ENCODE assay signal across 8 cellular contexts in the genomic region with DNA sequence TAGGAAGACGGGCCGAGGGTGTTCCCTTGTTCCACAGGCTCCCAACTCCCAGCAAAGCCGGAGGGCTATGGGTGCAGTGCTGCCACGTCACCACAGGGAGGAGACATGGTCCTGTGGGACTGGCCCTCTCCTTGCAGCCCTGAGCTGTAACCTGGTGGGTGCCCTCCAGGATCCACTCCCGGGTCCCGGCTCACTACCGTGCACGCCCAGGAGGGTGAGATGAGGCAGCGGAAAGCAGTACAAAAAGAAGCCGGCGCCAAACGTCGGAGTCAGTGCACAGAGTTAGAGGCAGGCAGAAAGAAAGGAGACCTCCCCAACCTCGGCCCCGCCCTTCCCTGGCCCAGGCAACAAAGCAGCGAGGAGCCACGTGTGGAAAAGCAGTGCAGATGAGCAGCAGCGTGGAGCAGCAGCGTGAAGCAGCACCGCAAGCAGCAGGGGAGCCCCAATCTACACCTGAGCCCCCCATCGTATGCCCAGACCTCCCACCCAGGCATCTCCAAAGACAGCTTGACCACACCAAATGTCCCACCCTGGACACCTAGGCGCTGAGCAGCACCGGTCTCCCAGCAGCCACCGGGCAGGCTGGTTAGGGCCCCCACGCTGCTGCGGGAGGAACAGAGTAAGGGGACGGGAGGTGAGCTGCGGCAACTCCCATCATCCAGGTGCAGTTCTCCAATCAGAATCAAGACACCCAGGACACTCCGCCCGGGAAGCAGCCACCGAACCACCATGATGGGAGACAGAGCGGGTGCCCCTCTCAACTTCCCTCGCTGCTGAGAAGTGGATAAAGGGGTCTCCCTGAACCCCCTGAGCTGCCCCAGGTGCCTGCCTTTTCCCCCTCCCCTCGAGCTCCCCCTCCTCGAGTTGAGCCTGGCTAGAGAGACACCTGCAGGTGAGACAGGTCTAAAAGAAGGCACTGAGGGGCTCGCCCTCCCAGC. TPM values are rescaled to one million over a fixed set of nuclear protein-coding genes. Genes with fewer than 3 reads are reported as not detected.
A peak's percentile ranks its signal among the peaks of the same experiment; 100 is the strongest.
DNase-seq lines count a peak whose midpoint lies in the region; ATAC-seq and TF ChIP-seq lines count a peak whose summit lies in the region.

No MANE protein-coding gene starts in this region.

- H3K4me1 ChIP-seq in DND-41 (ENCODE audit: insufficient read depth, low read length) (peaks cover 30% of the 10 kb centered on the region), Peyer's patch (peaks cover 0 to 12% (median 0%) of the 10 kb centered on the region in 4 donors), prostate gland (replicated peaks) (no peaks in the 10 kb centered on the region), aorta (ENCODE audit: control insufficient read depth in 1 of 2, insufficient read depth in 2 of 2, low read length in 2 of 2) (no peaks in the 10 kb centered on the region)

- peak overlapping the region; percentile 26; the same call in 1 of the 2 replicates for H3K27ac ChIP-seq in DND-41 (ENCODE audit: low read length)
- H3K27ac ChIP-seq in Peyer's patch, result no peak overlapping the region
- H3K27ac ChIP-seq in prostate gland, result peak overlapping the region in 1 of 2 donors; percentile 26
- no peak overlapping the region for H3K27ac ChIP-seq in aorta (ENCODE audit: low read depth in 1 of 2, low read length in 2 of 2)

- H3K36me3 ChIP-seq in DND-41 (ENCODE audit: insufficient read depth, low read length), result peaks cover 64% of the 10 kb centered on the region
- no peaks in the 10 kb centered on the region for H3K36me3 ChIP-seq in Peyer's patch
- H3K36me3 ChIP-seq in prostate gland, result no peaks in the 10 kb centered on the region
- peaks cover 0 to 4% of the 10 kb centered on the region in 2 donors for H3K36me3 ChIP-seq in aorta (ENCODE audit: control insufficient read depth in 1 of 2, insufficient read depth in 2 of 2, low read length in 1 of 2)

- TF ChIP-seq POLR2A in Peyer's patch (IDR thresholded peaks at IDR 0.05), result no peak
- TF ChIP-seq POLR2A in prostate gland (IDR thresholded peaks at IDR 0.05), result no peak

- DNase-seq in DND-41, result peak; percentile 65
- peak; percentile 71 for DNase-seq in Jurkat, Clone E6-1 (ENCODE audit: low read depth, low spot score)
- DNase-seq in Peyer's patch, result peak; percentile 31 to 76 (median 73)
- DNase-seq in activated gamma-delta T cell treated with anti-CD3 and anti-CD28 coated beads, Interleukin-2, amount 50 U/mL, for 16 hours (ENCODE audit: low read depth), result peak; percentile 35
- peak; percentile 46 for DNase-seq in globus pallidus (ENCODE audit: low spot score)
- DNase-seq in prostate gland (ENCODE audit: low spot score), result peak; percentile 71
- DNase-seq in aorta, result peak in 1 of 2 donors; percentile 72

- H3K79me2 ChIP-seq in DND-41 (ENCODE audit: insufficient read depth, low read length), result no peaks in the 10 kb centered on the region

- WGBS in prostate gland, result 15% methylated on average over 36 of the region's 36 CpGs
- 41 to 43% methylated on average over 35 to 36 of the region's 36 CpGs for WGBS in aorta, 2 donors

- H3K4me3 ChIP-seq in DND-41 (ENCODE audit: low read depth in 1 of 2, low read length in 2 of 2) (no peak overlapping the region), Peyer's patch (peak overlapping the region in 2 of 4 donors; percentile 18 to 29), prostate gland (peak overlapping the region in 1 of 2 donors; percentile 20), aorta (ENCODE audit: low read length in 2 of 2) (no peak overlapping the region)
- H3K4me3 ChIP-seq in Jurkat, Clone E6-1 (ENCODE audit: low read length), result peak overlapping the region; percentile 47

- no peak overlapping the region for H3K9ac ChIP-seq in DND-41 (ENCODE audit: low read depth, low read length)

- H4K20me1 ChIP-seq in DND-41 (ENCODE audit: insufficient read depth, low read length), result peaks cover 10% of the 10 kb centered on the region; the same call in 1 of the 2 replicates

- H3K9me3 ChIP-seq in DND-41 (ENCODE audit: insufficient read depth, low read length, severe bottlenecking) (no peaks in the 10 kb centered on the region), Peyer's patch (no peaks in the 10 kb centered on the region), prostate gland (no peaks in the 10 kb centered on the region), aorta (ENCODE audit: control insufficient read depth, low read length) (no peaks in the 10 kb centered on the region)

- H3K27me3 ChIP-seq in DND-41 (ENCODE audit: insufficient read depth, low read length, poor library complexity), result no peaks in the 10 kb centered on the region
- H3K27me3 ChIP-seq in Peyer's patch, result no peaks in the 10 kb centered on the region
- H3K27me3 ChIP-seq in prostate gland (replicated peaks; ENCODE audit: insufficient read depth), result no peaks in the 10 kb centered on the region
- no peaks in the 10 kb centered on the region for H3K27me3 ChIP-seq in aorta (ENCODE audit: control insufficient read depth in 1 of 2, insufficient read depth in 2 of 2, low read length in 1 of 2)

- intact Hi-C loops in prostate gland (cut with DNase I) (loop anchor here (2.0 to 5.0 kb wide), 4 partner anchors 39 to 324 kb away; partner anchors contain the start of genes ACAD8 and THYN1), aorta (cut with DNase I) (loop anchor here (2.0 to 10.0 kb wide), 5 partner anchors 117 to 327 kb away; partner anchors contain the start of genes ACAD8 (in 1 of the 2) and THYN1 (in 1 of the 2))

- H3K4me2 ChIP-seq in DND-41 (ENCODE audit: insufficient read depth, low read length), result no peak overlapping the region

- ATAC-seq in DND-41 (ENCODE audit: insufficient read depth, low read depth) (peak; percentile 84), GM21529 (IDR thresholded peaks at IDR 0.05; ENCODE audit: unreplicated experiment) (peak; percentile 72), aorta (ENCODE audit: low FRiP score) (peak; percentile 73)

- no peak overlapping the region for H2AFZ ChIP-seq in DND-41 (ENCODE audit: low read depth, low read length)

- TF ChIP-seq CTCF in DND-41 (IDR thresholded peaks at IDR 0.05; ENCODE audit: borderline replicate concordance, extremely low read depth, low read length, poor library complexity, severe bottlenecking), result peak; percentile 91
- peak; percentile 42 to 78 (median 66) for TF ChIP-seq CTCF in Peyer's patch (IDR thresholded peaks at IDR 0.05)
- peak; percentile 61 to 93 (median 81) for TF ChIP-seq CTCF in prostate gland (IDR thresholded peaks at IDR 0.05)

RNA-seq across cellular contexts. Expression of gene IGSF9B, which starts 28.8 kb away (rescaled TPM):
- 14.1 TPM for polyA plus RNA-seq in Jurkat, Clone E6-1 (2012; ENCODE audit: insufficient read depth, insufficient read length)
- total RNA-seq in Peyer's patch (10 to 100 TPM in 1 of 4 donors, 1 to 10 TPM in 3; 1.1 to 22.3 (median 5.0) TPM), prostate gland (10 to 100 TPM; 10.2 to 35.3 TPM), aorta (10 to 100 TPM; 59.7 to 93.9 TPM)
- polyA plus RNA-seq in aorta, result 10 to 100 TPM in 1 of 2 donors, 1 to 10 TPM in 1; 6.5 to 29.7 TPM
